ENCODE assay signal across 8 cellular contexts in the genomic region with DNA sequence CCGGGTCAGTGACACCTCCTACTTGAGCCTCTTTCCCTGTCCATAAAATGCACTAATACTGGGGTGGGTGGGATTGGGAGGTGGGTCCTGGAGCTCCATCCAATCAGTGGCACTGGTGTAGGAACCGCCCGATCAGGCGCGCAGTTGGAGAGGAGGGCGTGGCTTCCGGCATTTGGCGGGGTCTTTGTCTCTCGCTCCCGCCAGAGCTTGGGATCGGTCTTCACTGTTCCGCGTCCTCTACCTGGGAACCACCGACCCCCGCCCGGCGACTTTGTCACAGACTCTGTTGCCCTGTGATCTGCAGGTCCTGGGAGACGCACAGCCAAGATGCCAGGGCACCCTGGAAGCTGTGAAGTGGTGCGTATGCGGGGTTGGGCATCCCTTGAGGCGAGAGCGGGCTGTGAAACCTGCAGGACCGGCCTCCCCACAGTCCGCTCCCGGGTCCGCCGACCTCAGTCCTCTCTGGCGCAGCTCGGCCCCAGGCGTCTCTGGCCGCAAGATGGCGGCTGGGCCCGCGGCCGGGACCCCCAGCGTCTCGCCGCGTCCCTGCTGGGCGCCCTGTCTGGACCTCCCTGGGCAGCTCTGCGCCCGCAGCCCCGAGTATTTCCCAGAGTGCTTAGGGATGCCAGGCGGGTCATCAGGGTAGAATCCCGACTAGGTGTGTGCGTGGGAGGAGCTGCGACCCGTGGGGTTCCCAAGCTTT. TPM values are rescaled to one million over a fixed set of nuclear protein-coding genes. Genes with fewer than 3 reads are reported as not detected.
A peak's percentile ranks its signal among the peaks of the same experiment; 100 is the strongest.
DNase-seq lines count a peak whose midpoint lies in the region; ATAC-seq and TF ChIP-seq lines count a peak whose summit lies in the region.

No MANE protein-coding gene starts in this region.

- no peaks in the 10 kb centered on the region for H3K4me1 ChIP-seq in colonic mucosa

- ATAC-seq in HG02759 (IDR thresholded peaks at IDR 0.05; ENCODE audit: unreplicated experiment) (peak; percentile 79), HG03045 (IDR thresholded peaks at IDR 0.05; ENCODE audit: unreplicated experiment) (no peak)
- ATAC-seq in stimulated activated naive CD8-positive, alpha-beta T cell treated with anti-CD3 and anti-CD28 coated beads, Interleukin-15, Interleukin-2, amounts not matched to agents 100 U/mL and 50 U/mL, for 24 hours: peak; percentile 32

- no peaks in the 10 kb centered on the region for H3K27me3 ChIP-seq in colonic mucosa

- no peaks in the 10 kb centered on the region for H3K9me3 ChIP-seq in colonic mucosa

- no peaks in the 10 kb centered on the region for H3K36me3 ChIP-seq in colonic mucosa

- peak; percentile 94 for DNase-seq in DMS 273 (lab: John Stamatoyannopoulos, UW; ENCODE audit: unreplicated experiment)
- DNase-seq in NCI-H82 (lab: John Stamatoyannopoulos, UW): peak; percentile 97
- peak; percentile 73 for DNase-seq in colonic mucosa
- peak; percentile 97 for DNase-seq in left kidney (ENCODE audit: low read depth, low spot score)
- peak; percentile 27 for DNase-seq in stimulated activated naive CD8-positive, alpha-beta T cell treated with anti-CD3 and anti-CD28 coated beads, Interleukin-15, Interleukin-2, amounts not matched to agents 100 U/mL and 50 U/mL, for 24 hours
- DNase-seq in T-helper 1 cell: no peak

- intact Hi-C loops in colonic mucosa (cut with DNase I): no loop called here

- peak overlapping the region; percentile 38 for H3K4me3 ChIP-seq in colonic mucosa

- no peak overlapping the region for H3K27ac ChIP-seq in colonic mucosa

- peak overlapping the region in 1 of 2 donors; percentile 56 for H3K9ac ChIP-seq in colonic mucosa (ENCODE audit: low read depth in 2 of 2, low read length in 2 of 2)

- no peak for TF ChIP-seq CTCF in colonic mucosa (IDR thresholded peaks at IDR 0.05)

RNA-seq across cellular contexts. Expression of a gene that starts 41.6 kb away (rescaled TPM):
- 1 to 10 TPM in 1 of 2 donors, under 1 TPM in 1; 0.85 to 1.6 TPM for total RNA-seq in colonic mucosa

Comparison
In these comparisons a context has a peak if more than half of its experiments do, and no peak if none do; other contexts are left out.
1. DNase-seq: peak in DMS 273 (single experiment), NCI-H82 (single experiment), colonic mucosa (single experiment), left kidney (single experiment) and stimulated activated naive CD8-positive, alpha-beta T cell treated with anti-CD3 and anti-CD28 coated beads, Interleukin-15, Interleukin-2, amounts not matched to agents 100 U/mL and 50 U/mL, for 24 hours (single experiment); none in T-helper 1 cell (0 of 5).